ENCODE assay signal across 8 cellular contexts in the genomic region with DNA sequence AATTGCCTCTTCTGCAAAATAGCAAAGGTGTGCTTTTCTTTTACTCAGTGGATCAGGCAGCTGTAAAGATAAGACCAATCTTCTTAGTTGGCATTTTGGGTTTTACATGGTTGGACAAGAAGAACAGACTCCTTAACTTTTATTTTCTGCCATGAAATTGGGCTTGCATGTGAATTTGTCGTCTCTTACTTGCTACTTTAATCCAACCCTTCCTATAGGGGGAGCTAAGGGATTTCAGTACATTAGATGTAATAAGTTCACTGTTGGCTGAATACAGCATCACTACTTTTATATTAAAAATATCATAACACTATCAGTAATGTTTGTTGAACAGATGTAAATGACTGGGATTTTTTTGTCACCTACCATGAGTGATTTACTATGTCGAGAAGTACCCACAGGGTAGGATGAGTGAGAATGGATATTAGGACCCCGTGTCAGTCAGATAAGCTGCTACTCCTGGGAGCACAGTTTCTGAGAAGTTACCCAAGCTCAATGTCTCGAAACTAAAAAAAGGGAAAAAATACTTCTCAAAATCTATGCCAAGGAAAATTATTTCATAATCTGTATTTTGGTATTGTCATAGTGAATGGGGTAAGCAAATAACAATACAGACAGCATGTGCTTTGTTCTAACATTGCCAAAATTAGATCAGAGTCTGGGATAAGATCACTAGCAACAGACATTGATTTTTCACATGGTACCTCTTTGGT.
DNase-seq lines count a peak whose midpoint lies in the region; ATAC-seq and TF ChIP-seq lines count a peak whose summit lies in the region.

No MANE protein-coding gene starts in this region.

- CTCF ChIA-PET in CD4-positive, alpha-beta memory T cell (lab: Charles Lee; ENCODE audit: partially characterized antibody), result interaction anchor here (0.6 to 3.2 kb wide), 20 partner anchors 10 to 675 kb away, joined by 3 to 23 read pairs (median 4); no protein-coding TSS in a partner anchor

- POLR2A ChIA-PET in CD4-positive, alpha-beta memory T cell (lab: Charles Lee; ENCODE audit: partially characterized antibody), result interaction anchor here (1.0 to 2.9 kb wide), 3 partner anchors 54 to 295 kb away, joined by 3 to 17 read pairs (median 3); a partner anchor contains a TSS

- H3K36me3 Mint-ChIP-seq in CD4-positive, alpha-beta memory T cell, result no peaks in the 10 kb centered on the region

- intact Hi-C loops in CD4-positive, alpha-beta memory T cell (cut with micrococcal nuclease), result loop anchor here (1.0 to 10.0 kb wide), 3 partner anchors 136 to 396 kb away; no protein-coding TSS in a partner anchor
- intact Hi-C loops in body of pancreas (cut with DNase I) (no loop called here), posterior cingulate gyrus (cut with DNase I) (no loop called here)

- no peaks in the 10 kb centered on the region for H3K9me3 ChIP-seq in CD4-positive, alpha-beta memory T cell (ENCODE audit: control insufficient read depth in 1 of 2, low read length in 2 of 2)
- H3K9me3 ChIP-seq in body of pancreas (no peaks in the 10 kb centered on the region), liver (ENCODE audit: control insufficient read depth in 4 of 4, low read length in 3 of 4) (no peaks in the 10 kb centered on the region)

- TF ChIP-seq CTCF in body of pancreas (IDR thresholded peaks at IDR 0.05) (peak in 6 of 7 experiments; percentile 33 to 52 (median 43)), liver (IDR thresholded peaks at IDR 0.05; ENCODE audit: low read depth, low read length, missing input control) (peak; percentile 45)

- H3K4me3 Mint-ChIP-seq in CD4-positive, alpha-beta memory T cell, result peak overlapping the region in 1 of 8 donors; percentile 19

- H3K27ac ChIP-seq in CD4-positive, alpha-beta memory T cell (ENCODE audit: low read depth, low read length), result no peak overlapping the region
- H3K27ac ChIP-seq in body of pancreas (peak overlapping the region in 1 of 4 donors; percentile 13), liver (ENCODE audit: low read depth in 1 of 2, low read length in 2 of 2) (peak overlapping the region in 1 of 2 donors; percentile 6)

- no peak overlapping the region for H3K4me3 ChIP-seq in CD4-positive, alpha-beta memory T cell (ENCODE audit: low read length in 2 of 2)
- H3K4me3 ChIP-seq in body of pancreas (no peak overlapping the region), liver (ENCODE audit: low read depth in 1 of 3, low read length in 3 of 3) (no peak overlapping the region)

- H3K27me3 ChIP-seq in CD4-positive, alpha-beta memory T cell (ENCODE audit: insufficient read depth, low read length), result no peaks in the 10 kb centered on the region
- H3K27me3 ChIP-seq in body of pancreas, result no peaks in the 10 kb centered on the region
- H3K27me3 ChIP-seq in liver (ENCODE audit: control insufficient read depth in 4 of 4, insufficient read depth in 4 of 4, low read length in 3 of 4), result no peaks in the 10 kb centered on the region

- 42 to 58% methylated on average over 4 of the region's 4 CpGs for WGBS in body of pancreas, 2 donors
- WGBS in liver, result 78% methylated on average over 4 of the region's 4 CpGs

- H3K27me3 Mint-ChIP-seq in CD4-positive, alpha-beta memory T cell, result peaks cover 0 to 2% of the 10 kb centered on the region in 2 donors

- peaks cover 0 to 2% (median 0%) of the 10 kb centered on the region in 8 donors for H3K9me3 Mint-ChIP-seq in CD4-positive, alpha-beta memory T cell

- TF ChIP-seq POLR2A in body of pancreas (IDR thresholded peaks at IDR 0.05), result no peak

- peaks cover 14 to 29% (median 16%) of the 10 kb centered on the region in 4 donors for H3K4me1 Mint-ChIP-seq in CD4-positive, alpha-beta memory T cell

- peak; percentile 77 to 85 for TF ChIP-seq RAD21 in liver (IDR thresholded peaks at IDR 0.05)

- no peak overlapping the region for H3K9ac ChIP-seq in liver (ENCODE audit: low read depth in 1 of 2, low read length in 2 of 2)

- no peaks in the 10 kb centered on the region for H3K36me3 ChIP-seq in CD4-positive, alpha-beta memory T cell (ENCODE audit: insufficient read depth, low read length)
- H3K36me3 ChIP-seq in body of pancreas (replicated peaks in 1 of 2; ENCODE audit: insufficient read depth in 1 of 2, low read depth in 2 of 2), result no peaks in the 10 kb centered on the region
- no peaks in the 10 kb centered on the region for H3K36me3 ChIP-seq in liver (ENCODE audit: control insufficient read depth in 4 of 4, insufficient read depth in 3 of 4, low read depth in 1 of 4, low read length in 3 of 4)

- peak; percentile 65 for ATAC-seq in body of pancreas

- H3K27ac Mint-ChIP-seq in CD4-positive, alpha-beta memory T cell, result peak overlapping the region in 5 of 7 donors; percentile 8 to 57 (median 26)

- DNase-seq in CD4-positive, alpha-beta memory T cell, result peak in 4 of 5 donors; percentile 28 to 53 (median 38)
- DNase-seq in HT-29 (ENCODE audit: low spot score) (peak; percentile 55), body of pancreas (no peak), retina (no peak), pons (ENCODE audit: low spot score) (no peak), posterior cingulate gyrus (no peak), SKM-1 (lab: John Stamatoyannopoulos, UW; ENCODE audit: unreplicated experiment) (no peak)

- peaks cover 20% of the 10 kb centered on the region for H3K4me1 ChIP-seq in CD4-positive, alpha-beta memory T cell (ENCODE audit: insufficient read depth, low read length)
- H3K4me1 ChIP-seq in body of pancreas, result no peaks in the 10 kb centered on the region
- H3K4me1 ChIP-seq in liver (ENCODE audit: control insufficient read depth in 4 of 4, insufficient read depth in 4 of 4, low read length in 3 of 4), result no peaks in the 10 kb centered on the region

TF ChIP-seq in liver, 16 proteins besides CTCF, POLR2A, EP300 and RAD21:
- TF ChIP-seq EGR1 (IDR thresholded peaks at IDR 0.05; ENCODE audit: low read depth in 2 of 2), result no peak
- no peak for TF ChIP-seq RXRA (IDR thresholded peaks at IDR 0.05)
- TF ChIP-seq, protein P1, sequence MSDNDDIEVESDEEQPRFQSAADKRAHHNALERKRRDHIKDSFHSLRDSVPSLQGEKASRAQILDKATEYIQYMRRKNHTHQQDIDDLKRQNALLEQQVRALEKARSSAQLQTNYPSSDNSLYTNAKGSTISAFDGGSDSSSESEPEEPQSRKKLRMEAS (IDR thresholded peaks at IDR 0.05), result peak; percentile 28
- TF ChIP-seq SP1 (IDR thresholded peaks at IDR 0.05), result no peak
TF ChIP-seq in liver: peak in this region for 1.

Comparison
In these comparisons a context has a peak if more than half of its experiments do, and no peak if none do; other contexts are left out.
1. DNase-seq: peak in CD4-positive, alpha-beta memory T cell (4 of 5) and HT-29 (single experiment); none in body of pancreas (0 of 4), retina (single experiment), pons (single experiment), posterior cingulate gyrus (0 of 10) and SKM-1 (single experiment).